10 cellular contexts compared by ENCODE assay signal in genomic region chr3:129087138-129087702, GRCh38. TPM values are rescaled to one million over a fixed set of nuclear protein-coding genes. Genes with fewer than 3 reads are reported as not detected.
A peak's percentile ranks its signal among the peaks of the same experiment; 100 is the strongest.
DNase-seq lines count a peak whose midpoint lies in the region; ATAC-seq and TF ChIP-seq lines count a peak whose summit lies in the region.
"Had no signal": no experiment of that assay in that cellular context is flagged by ENCODE, and none has a peak within 500 bp of the region (broad histone marks: within the 10 kb centered on the region; RNA-seq: fewer than 3 reads in every experiment).

No MANE protein-coding gene starts in this region.

- intact Hi-C loops in sciatic nerve (cut with DNase I), result no loop called here

- H3K27me3 Mint-ChIP-seq in HFFc6 (ENCODE audit: insufficient read depth), result peaks cover 2% of the 10 kb centered on the region

- no peaks in the 10 kb centered on the region for H3K9me3 Mint-ChIP-seq in HFFc6
- H3K9me3 Mint-ChIP-seq: activated T-helper 1 cell treated with anti-CD3 and anti-CD28 coated beads, Interleukin-12 subunit alpha, Interleukin-12 subunit beta, Interleukin-2, Interleukin-4 antibody, amounts not matched to agents 30 ng/mL and 10 ng/mL and 1 ng/mL, durations not matched to agents 14 hours and 24 hours and 36 hours had no signal

- no peaks in the 10 kb centered on the region for H3K4me1 Mint-ChIP-seq in HFFc6 (ENCODE audit: low read depth)

- no peak overlapping the region for H3K4me3 Mint-ChIP-seq in HFFc6
- H3K4me3 Mint-ChIP-seq: activated T-helper 1 cell treated with anti-CD3 and anti-CD28 coated beads, Interleukin-12 subunit alpha, Interleukin-12 subunit beta, Interleukin-2, Interleukin-4 antibody, amounts not matched to agents 30 ng/mL and 10 ng/mL and 1 ng/mL, durations not matched to agents 14 hours and 24 hours and 36 hours had no signal

- peak; percentile 8 for DNase-seq in HFFc6
- peak; percentile 14 for DNase-seq in dedifferentiated amniotic fluid mesenchymal stem cell (ENCODE audit: extremely low spot score)
- peak; percentile 34 for DNase-seq in hepatic stellate cell (ENCODE audit: low spot score)
- no peak for DNase-seq in sciatic nerve (ENCODE audit: low spot score)
- no peak for DNase-seq in HuH-7 (ENCODE audit: low spot score)
- no peak for DNase-seq in MV-4-11 (lab: John Stamatoyannopoulos, UW)
- no peak for DNase-seq in iPS-NIHi11 (ENCODE audit: low spot score)
- DNase-seq: effector CD4-positive, alpha-beta T cell had no signal

- no peak overlapping the region for H3K27ac Mint-ChIP-seq in HFFc6
- H3K27ac Mint-ChIP-seq: activated T-helper 1 cell treated with anti-CD3 and anti-CD28 coated beads, Interleukin-12 subunit alpha, Interleukin-12 subunit beta, Interleukin-2, Interleukin-4 antibody, amounts not matched to agents 30 ng/mL and 10 ng/mL and 1 ng/mL, durations not matched to agents 14 hours and 24 hours and 36 hours had no signal

- ATAC-seq in sciatic nerve (peak; percentile 83), HG03342 (IDR thresholded peaks at IDR 0.05; ENCODE audit: unreplicated experiment) (no peak)

- no peak for TF ChIP-seq CTCF in HFFc6 (IDR thresholded peaks at IDR 0.05)

- no peaks in the 10 kb centered on the region for H3K36me3 Mint-ChIP-seq in HFFc6 (ENCODE audit: low read depth)

RNA-seq across cellular contexts. Expression of gene GP9, which starts 26.6 kb away (rescaled TPM):
- not detected for total RNA-seq in HFFc6 (2021; fragmentation: NEBNext Ultra II Directional; extraction: Animal tissue kit (Norgen Biotek cat#: 25700))
- 0.53 TPM for total RNA-seq in sciatic nerve
- total RNA-seq: activated T-helper 1 cell treated with anti-CD3 and anti-CD28 coated beads, Interleukin-12 subunit alpha, Interleukin-12 subunit beta, Interleukin-2, Interleukin-4 antibody, amounts not matched to agents 30 ng/mL and 10 ng/mL and 1 ng/mL, durations not matched to agents 14 hours and 24 hours and 36 hours had no signal

RNA-seq across cellular contexts. Expression of gene RAB43, which starts 34.4 kb away (rescaled TPM):
- total RNA-seq in HFFc6 (2021; fragmentation: NEBNext Ultra II Directional; extraction: Animal tissue kit (Norgen Biotek cat#: 25700)), result 10 to 100 TPM; 17.1 to 28.0 (median 22.0) TPM
- total RNA-seq in sciatic nerve, result 17.9 TPM

Comparison
In these comparisons a context has a peak if more than half of its experiments do, and no peak if none do; other contexts are left out.
1. DNase-seq: peak in HFFc6 (single experiment), dedifferentiated amniotic fluid mesenchymal stem cell (single experiment) and hepatic stellate cell (single experiment); none in sciatic nerve (single experiment), HuH-7 (single experiment), MV-4-11 (single experiment) and iPS-NIHi11 (single experiment).